Comparison of ENCODE assay signal across 6 cellular contexts in the genomic region with DNA sequence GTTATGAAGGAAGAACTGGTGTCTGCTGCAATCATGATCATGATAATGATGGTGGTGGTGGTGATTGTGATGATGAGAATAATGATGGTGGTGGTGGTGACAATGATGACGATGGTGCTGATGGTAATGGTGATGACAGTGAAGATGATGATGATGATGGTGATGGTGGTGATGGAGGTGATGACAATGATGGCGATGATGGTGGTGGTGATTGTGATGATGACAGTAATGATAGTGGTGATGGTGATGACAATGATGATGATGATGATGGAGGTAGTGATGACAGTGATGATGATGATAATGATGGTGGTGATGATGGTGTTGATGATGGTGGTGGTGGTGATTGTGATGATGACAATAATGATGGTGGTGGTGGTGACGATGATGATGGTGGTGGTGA.
"Had no signal": no experiment of that assay in that cellular context is flagged by ENCODE, and none has a peak within 500 bp of the region (broad histone marks: within the 10 kb centered on the region; RNA-seq: fewer than 3 reads in every experiment).

No MANE protein-coding gene starts in this region.

- H3K9ac ChIP-seq: KMS-11 had no signal

- H3K4me2 ChIP-seq: GM23338, KMS-11 had no signal

- H3K9me3 ChIP-seq: HAP-1 had no signal

- H3K27ac ChIP-seq: KMS-11 had no signal

- ATAC-seq: GM23338, HCT116 had no signal

- H3K36me3 ChIP-seq: HAP-1 had no signal

- DNase-seq: H7, KBM-7 had no signal

- H2AFZ ChIP-seq: GM23338 had no signal

- H3K4me1 ChIP-seq: HAP-1 had no signal

- H3K4me3 ChIP-seq: GM23338, HAP-1 had no signal
